ENCODE assay signal across 38 cellular contexts in genomic region chr10:131381576-131381975, GRCh38.
"Had no signal": no experiment of that assay in that cellular context is flagged by ENCODE, and none has a peak within 500 bp of the region (broad histone marks: within the 10 kb centered on the region; RNA-seq: fewer than 3 reads in every experiment).

No MANE protein-coding gene starts in this region.

- H3K4me3 ChIP-seq: adrenal gland, body of pancreas, breast epithelium had no signal

- H3K4me1 Mint-ChIP-seq: activated B cell treated with CpG ODN at 0.5 μM for 24 hours; activated CD4-positive, alpha-beta T cell treated with anti-CD3 and anti-CD28 coated beads, Interleukin-2, amount 10 ng/mL, durations not matched to agents 24 days and 14 days; activated naive CD8-positive, alpha-beta T cell treated with anti-CD3 and anti-CD28 coated beads for 36 hours; activated T-helper 17 cell treated with anti-CD3 and anti-CD28 coated beads, Interleukin-2, amount 50 U/mL, for 72 hours had no signal

- ATAC-seq: activated CD8-positive, alpha-beta T cell treated with anti-CD3 and anti-CD28 coated beads for 36 hours; activated naive CD4-positive, alpha-beta T cell treated with anti-CD3 and anti-CD28 coated beads, Interleukin-2, amount 50 U/mL, for 72 hours; activated T-cell treated with anti-CD3 and anti-CD28 coated beads, Interleukin-2, amount 50 U/mL, for 4 hours; activated T-cell treated with anti-CD3 and anti-CD28 coated beads, Interleukin-2, amount 50 U/mL, for 72 hours; activated T-helper 17 cell treated with anti-CD3 and anti-CD28 coated beads, Interleukin-2, amount 50 U/mL, for 72 hours; body of pancreas had no signal

- H3K9me3 Mint-ChIP-seq: activated CD4-positive, alpha-beta T cell treated with anti-CD3 and anti-CD28 coated beads, Interleukin-2, amount 10 ng/mL, durations not matched to agents 24 days and 14 days; activated T-helper 1 cell treated with anti-CD3 and anti-CD28 coated beads, Interleukin-12 subunit alpha, Interleukin-12 subunit beta, Interleukin-2, Interleukin-4 antibody, amounts not matched to agents 30 ng/mL and 10 ng/mL and 1 ng/mL, durations not matched to agents 14 hours and 24 hours and 36 hours; T-helper 1 cell treated with Interleukin-12 subunit alpha and Interleukin-12 subunit beta and Interleukin-4 antibody, amounts not matched to agents 30 μg/mL and 1 μg/mL, for 36 hours; T-helper 2 cell treated with Interferon-gamma antibody and Interleukin-4, amounts not matched to agents 5 μg/mL and 100 μg/mL, for 36 hours had no signal

- H3K4me1 ChIP-seq: adrenal gland, body of pancreas, breast epithelium had no signal

- H3K27me3 Mint-ChIP-seq: activated B cell treated with CpG ODN at 0.5 μM for 24 hours; activated CD4-positive, alpha-beta memory T cell treated with anti-CD3 and anti-CD28 coated beads for 36 hours; activated CD4-positive, alpha-beta T cell treated with anti-CD3 and anti-CD28 coated beads, Interleukin-2, amount 10 ng/mL, durations not matched to agents 24 days and 14 days; activated T-helper 17 cell treated with anti-CD3 and anti-CD28 coated beads, Interleukin-2, amount 50 U/mL, for 72 hours had no signal

- H3K27ac ChIP-seq: adrenal gland, body of pancreas, brain microvascular endothelial cell, breast epithelium, VCaP had no signal

- H3K36me3 Mint-ChIP-seq: activated CD4-positive, alpha-beta memory T cell treated with anti-CD3 and anti-CD28 coated beads for 36 hours; activated naive CD8-positive, alpha-beta T cell treated with anti-CD3 and anti-CD28 coated beads for 36 hours had no signal

- H3K36me3 ChIP-seq: adrenal gland, brain microvascular endothelial cell, breast epithelium had no signal

- FAIRE-seq: astrocyte, TTC549 had no signal

- H3K4me3 Mint-ChIP-seq: activated B cell treated with CpG ODN at 0.5 μM for 24 hours; activated CD4-positive, alpha-beta memory T cell treated with anti-CD3 and anti-CD28 coated beads for 36 hours; activated CD4-positive, alpha-beta T cell treated with anti-CD3 and anti-CD28 coated beads, Interleukin-2, amount 10 ng/mL, durations not matched to agents 24 days and 14 days; activated CD8-positive, alpha-beta T cell treated with anti-CD3 and anti-CD28 coated beads for 36 hours; activated naive CD4-positive, alpha-beta T cell treated with anti-CD3 and anti-CD28 coated beads for 36 hours; activated naive CD8-positive, alpha-beta T cell treated with anti-CD3 and anti-CD28 coated beads for 36 hours; activated T-cell treated with anti-CD3 and anti-CD28 coated beads, Interleukin-2, amount 50 U/mL, for 4 hours; activated T-cell treated with anti-CD3 and anti-CD28 coated beads, Interleukin-2, amount 50 U/mL, for 72 hours; activated T-helper 1 cell treated with anti-CD3 and anti-CD28 coated beads, Interleukin-12 subunit alpha, Interleukin-12 subunit beta, Interleukin-2, Interleukin-4 antibody, amounts not matched to agents 30 ng/mL and 10 ng/mL and 1 ng/mL, durations not matched to agents 14 hours and 24 hours and 36 hours; activated T-helper 17 cell treated with anti-CD3 and anti-CD28 coated beads, Interleukin-2, amount 50 U/mL, for 72 hours; T-helper 1 cell treated with Interleukin-12 subunit alpha and Interleukin-12 subunit beta and Interleukin-4 antibody, amounts not matched to agents 30 μg/mL and 1 μg/mL, for 36 hours; T-helper 2 cell treated with Interferon-gamma antibody and Interleukin-4, amounts not matched to agents 5 μg/mL and 100 μg/mL, for 36 hours had no signal

- DNase-seq: activated B cell treated with CpG ODN at 0.5 μM for 24 hours; activated CD4-positive, alpha-beta memory T cell treated with anti-CD3 and anti-CD28 coated beads for 36 hours; activated CD4-positive, alpha-beta T cell treated with anti-CD3 and anti-CD28 coated beads for 4 hours; activated CD4-positive, alpha-beta T cell treated with anti-CD3 and anti-CD28 coated beads, Interleukin-2, amount 10 ng/mL, durations not matched to agents 24 days and 14 days; activated CD4-positive, alpha-beta T cell treated with anti-CD3 and anti-CD28 coated beads, Interleukin-2, amount 50 U/mL, for 1 hour; activated CD4-positive, alpha-beta T cell treated with anti-CD3 and anti-CD28 coated beads, Interleukin-2, amount 50 U/mL, for 4 hours; activated CD4-positive, CD25-positive, alpha-beta regulatory T cell treated with anti-CD3 and anti-CD28 coated beads, Interleukin-2, amount 50 U/mL, for 72 hours; activated CD8-positive, alpha-beta memory T cell treated with anti-CD3 and anti-CD28 coated beads, Interleukin-2, amount 50 U/mL, for 4 hours; activated CD8-positive, alpha-beta T cell treated with anti-CD3 and anti-CD28 coated beads for 36 hours; activated effector memory CD4-positive, alpha-beta T cell treated with anti-CD3 and anti-CD28 coated beads, Interleukin-2, amount 50 U/mL, for 16 hours; activated gamma-delta T cell treated with Interleukin-2 at 50 U/mL for 16 hours; activated naive CD4-positive, alpha-beta T cell; activated naive CD4-positive, alpha-beta T cell treated with anti-CD3 and anti-CD28 coated beads for 36 hours; activated naive CD4-positive, alpha-beta T cell treated with anti-CD3 and anti-CD28 coated beads, Interleukin-2, amount 50 U/mL, for 16 hours; activated naive CD8-positive, alpha-beta T cell treated with anti-CD3 and anti-CD28 coated beads for 36 hours; activated T-cell treated with anti-CD3 and anti-CD28 coated beads for 4 hours; activated T-cell treated with anti-CD3 and anti-CD28 coated beads, Interleukin-2, amount 50 U/mL, for 1 hour; activated T-cell treated with anti-CD3 and anti-CD28 coated beads, Interleukin-2, amount 50 U/mL, for 4 hours; activated T-cell treated with anti-CD3 and anti-CD28 coated beads, Interleukin-2, amount 50 U/mL, for 72 hours; adrenal gland; amniotic stem cell; aorta; body of pancreas; brain microvascular endothelial cell; central memory CD4-positive, alpha-beta T cell; SW 1271; T-helper 1 cell; T-helper 2 cell; T-helper 9 cell had no signal

- H3K9me3 ChIP-seq: adrenal gland, body of pancreas, breast epithelium had no signal

- H3K27ac Mint-ChIP-seq: activated B cell treated with CpG ODN at 0.5 μM for 24 hours; activated CD4-positive, alpha-beta memory T cell treated with anti-CD3 and anti-CD28 coated beads for 36 hours; activated CD4-positive, alpha-beta T cell treated with anti-CD3 and anti-CD28 coated beads, Interleukin-2, amount 10 ng/mL, durations not matched to agents 24 days and 14 days; activated CD8-positive, alpha-beta T cell treated with anti-CD3 and anti-CD28 coated beads for 36 hours; activated naive CD4-positive, alpha-beta T cell treated with anti-CD3 and anti-CD28 coated beads for 36 hours; activated naive CD4-positive, alpha-beta T cell treated with anti-CD3 and anti-CD28 coated beads, Interleukin-2, amount 50 U/mL, for 72 hours; activated naive CD8-positive, alpha-beta T cell treated with anti-CD3 and anti-CD28 coated beads for 36 hours; activated T-cell treated with anti-CD3 and anti-CD28 coated beads, Interleukin-2, amount 50 U/mL, for 72 hours; activated T-helper 1 cell treated with anti-CD3 and anti-CD28 coated beads, Interleukin-12 subunit alpha, Interleukin-12 subunit beta, Interleukin-2, Interleukin-4 antibody, amounts not matched to agents 30 ng/mL and 10 ng/mL and 1 ng/mL, durations not matched to agents 14 hours and 24 hours and 36 hours; activated T-helper 17 cell treated with anti-CD3 and anti-CD28 coated beads, Interleukin-2, amount 50 U/mL, for 72 hours; T-helper 1 cell treated with Interleukin-12 subunit alpha and Interleukin-12 subunit beta and Interleukin-4 antibody, amounts not matched to agents 30 μg/mL and 1 μg/mL, for 36 hours; T-helper 2 cell treated with Interferon-gamma antibody and Interleukin-4, amounts not matched to agents 5 μg/mL and 100 μg/mL, for 36 hours had no signal

- H3K27me3 ChIP-seq: body of pancreas, brain microvascular endothelial cell had no signal
